In the genomic region with DNA sequence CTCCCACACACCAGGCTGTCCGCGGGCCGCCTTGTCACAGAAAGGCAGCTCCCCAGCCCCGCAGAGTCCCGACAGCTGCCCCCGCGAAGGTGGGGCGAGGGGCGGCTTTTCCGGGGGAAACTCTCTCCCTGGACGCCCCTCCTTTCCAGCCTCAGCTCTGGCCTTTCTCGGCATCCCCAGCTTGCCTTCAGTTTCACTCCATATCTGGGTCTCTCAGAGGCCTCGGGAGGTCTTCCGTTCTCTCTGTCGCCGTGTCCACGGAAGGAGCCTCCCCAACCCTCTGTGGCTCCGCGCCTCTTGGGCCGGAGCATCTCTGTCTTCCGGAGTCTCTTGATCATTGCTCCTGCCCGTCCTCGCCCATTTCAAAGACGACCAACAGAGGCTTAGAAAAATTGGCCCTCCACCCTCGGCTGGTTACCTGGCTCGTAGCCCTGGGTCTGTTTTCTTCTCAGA, we compare ENCODE assay signal across 8 cellular contexts. TPM values are rescaled to one million over a fixed set of nuclear protein-coding genes. Genes with fewer than 3 reads are reported as not detected.
DNase-seq lines count a peak whose midpoint lies in the region; ATAC-seq, FAIRE-seq and TF ChIP-seq lines count a peak whose summit lies in the region.

No MANE protein-coding gene starts in this region.

- H3K9me2 ChIP-seq in GM23248 (ENCODE audit: insufficient read depth): no peaks in the 10 kb centered on the region

- 4 to 5% methylated on average over 26 of the region's 26 CpGs for WGBS in GM23248 (ENCODE audit: low coverage in 1 of 2, low lambda C conversion rate in 2 of 2, missing lambda C conversion rate in 2 of 2), 2 experiments
- 28% methylated on average over 26 of the region's 26 CpGs for WGBS in GM12878 (ENCODE audit: insufficient coverage, insufficient replicate concordance, low lambda C conversion rate, missing lambda C conversion rate)

- POLR2A ChIA-PET in GM12878 (lab: Charles Lee): no interaction called here

- peaks cover 45 to 55% of the 10 kb centered on the region in 2 donors for H3K27me3 Mint-ChIP-seq in natural killer cell (ENCODE audit: low read depth in 2 of 2)

- H3K27me3 ChIP-seq in BLaER1 treated with 17β-estradiol and CSF1 and Interleukin-3, amounts not matched to agents 10 nM and 100 nM: peaks cover 81 to 97% (median 87%) of the 10 kb centered on the region in 11 experiments
- H3K27me3 ChIP-seq in GM23248 (replicated peaks; ENCODE audit: insufficient read depth): no peaks in the 10 kb centered on the region
- H3K27me3 ChIP-seq in GM12878 (replicated peaks in 1 of 2; ENCODE audit: control insufficient read depth in 2 of 2, insufficient read depth in 2 of 2, low read length in 1 of 2): peaks cover 7 to 27% of the 10 kb centered on the region in 2 experiments

- BruUV-seq in GM12878 (replicated peaks; lab: Mats Ljungman, UMichigan): no TSS peak

- TF ChIP-seq RAD21 in GM12878 (IDR thresholded peaks at IDR 0.05; ENCODE audit: insufficient read depth, low read depth, low read length): no peak

- H2AFZ ChIP-seq in GM23248 (peak overlapping the region; percentile 92), GM12878 (ENCODE audit: control insufficient read depth, low read depth, low read length) (peak overlapping the region; percentile 83)

- H3K4me1 Mint-ChIP-seq in natural killer cell: peaks cover 37 to 40% of the 10 kb centered on the region in 2 donors

- peak overlapping the region in 1 of 2 donors; percentile 38 for H3K27ac Mint-ChIP-seq in natural killer cell

- H3K9me3 Mint-ChIP-seq in natural killer cell: no peaks in the 10 kb centered on the region

- no peak for TF ChIP-seq EP300 in GM12878 (IDR thresholded peaks at IDR 0.05; ENCODE audit: borderline replicate concordance in 1 of 2, control insufficient read depth in 1 of 2, low read depth in 2 of 2, low read length in 2 of 2)

- H3K79me2 ChIP-seq in GM23248 (ENCODE audit: insufficient read depth) (no peaks in the 10 kb centered on the region), GM12878 (ENCODE audit: control insufficient read depth, insufficient read depth, low read length) (no peaks in the 10 kb centered on the region)

- FAIRE-seq in GM12878 (lab: Jason Lieb, UNC): no peak

- H3K4me1 ChIP-seq in BLaER1 treated with 17β-estradiol and CSF1 and Interleukin-3, amounts not matched to agents 10 nM and 100 nM: peaks cover 19 to 39% (median 24%) of the 10 kb centered on the region in 10 experiments; a peak in 19 of 20 replicates
- H3K4me1 ChIP-seq in GM23248 (ENCODE audit: insufficient read depth) (peaks cover 8% of the 10 kb centered on the region; the same call in 1 of the 2 replicates), GM12878 (ENCODE audit: control insufficient read depth, insufficient read depth, low read length) (no peaks in the 10 kb centered on the region; the same call in 1 of the 2 replicates)

- SMC1A ChIA-PET in GM12878 (lab: Charles Lee; ENCODE audit: uncharacterized antibody, unreplicated experiment): no interaction called here

- ATAC-seq in GM12878 (peak; percentile 49), natural killer cell (peak in 2 of 3 donors; percentile 36 to 37), GM19324 (IDR thresholded peaks at IDR 0.05; ENCODE audit: low FRiP score, unreplicated experiment) (no peak)

- in situ Hi-C loops in GM23248 (cut with MboI): no loop called here
- in situ Hi-C loops in GM12878 (cut with MboI): no loop called here

- H3F3A ChIP-seq in GM23248 (ENCODE audit: insufficient read depth): peaks cover 11% of the 10 kb centered on the region; the same call in 1 of the 2 replicates

- no peak overlapping the region for H3K27ac ChIP-seq in BLaER1 treated with 17β-estradiol and CSF1 and Interleukin-3, amounts not matched to agents 10 nM and 100 nM
- H3K27ac ChIP-seq in GM23248 (peak overlapping the region; percentile 91), GM12878 (ENCODE audit: control insufficient read depth, insufficient read depth) (no peak overlapping the region)

- peak overlapping the region; percentile 73 to 98 (median 83) for H3K4me2 ChIP-seq in BLaER1 treated with 17β-estradiol and CSF1 and Interleukin-3, amounts not matched to agents 10 nM and 100 nM
- peak overlapping the region; percentile 88 for H3K4me2 ChIP-seq in GM23248 (ENCODE audit: unreplicated experiment)
- peak overlapping the region; percentile 89 for H3K4me2 ChIP-seq in GM12878 (ENCODE audit: control insufficient read depth, insufficient read depth)

- peak overlapping the region; percentile 95 for H3K4me3 Mint-ChIP-seq in natural killer cell

- intact Hi-C loops in GM12878 (cut with micrococcal nuclease; ENCODE audit: unreplicated experiment): no loop called here
- intact Hi-C loops in natural killer cell (cut with micrococcal nuclease): loop anchor here (10.0 kb wide), 1 partner anchor 369 kb away; no protein-coding TSS in a partner anchor

- peak overlapping the region in 6 of 11 experiments; percentile 2 to 33 (median 14); a peak in 7 of 22 replicates for H3K9ac ChIP-seq in BLaER1 treated with 17β-estradiol and CSF1 and Interleukin-3, amounts not matched to agents 10 nM and 100 nM
- H3K9ac ChIP-seq in GM23248: peak overlapping the region; percentile 82
- no peak overlapping the region; the same call in 1 of the 2 replicates for H3K9ac ChIP-seq in GM12878 (ENCODE audit: control insufficient read depth, insufficient read depth, low read length)

- peaks cover 0 to 78% (median 61%) of the 10 kb centered on the region in 11 experiments; a peak in 19 of 22 replicates for H4K20me1 ChIP-seq in BLaER1 treated with 17β-estradiol and CSF1 and Interleukin-3, amounts not matched to agents 10 nM and 100 nM
- no peaks in the 10 kb centered on the region for H4K20me1 ChIP-seq in GM23248 (ENCODE audit: insufficient read depth)
- no peaks in the 10 kb centered on the region for H4K20me1 ChIP-seq in GM12878 (ENCODE audit: control insufficient read depth, insufficient read depth)

- TF ChIP-seq CTCF in GM12878 (IDR thresholded peaks at IDR 0.05 in 2 of 3, conservative IDR thresholded peaks at IDR 0.05 in 1 of 3; ENCODE audit: control insufficient read depth in 2 of 3, extremely low read depth in 1 of 3, insufficient read depth in 1 of 3, low read depth in 3 of 3, low read length in 3 of 3) (no peak), natural killer cell (IDR thresholded peaks at IDR 0.05) (no peak)

- no peak for TF ChIP-seq POLR2A in GM12878 (IDR thresholded peaks at IDR 0.05; ENCODE audit: low read depth, low read length)

- H3K9me3 ChIP-seq in BLaER1 treated with 17β-estradiol and CSF1 and Interleukin-3, amounts not matched to agents 10 nM and 100 nM (replicated peaks in 1 of 11): peaks cover 0 to 13% (median 0%) of the 10 kb centered on the region in 11 experiments; a peak in 5 of 22 replicates
- H3K9me3 ChIP-seq in GM23248 (ENCODE audit: low read depth): no peaks in the 10 kb centered on the region
- H3K9me3 ChIP-seq in GM12878 (replicated peaks; ENCODE audit: control insufficient read depth, insufficient read depth, low read length): peaks cover 4% of the 10 kb centered on the region; the same call in 2 of the 3 replicates

- H3K4me3 ChIP-seq in BLaER1 treated with 17β-estradiol and CSF1 and Interleukin-3, amounts not matched to agents 10 nM and 100 nM: peak overlapping the region; percentile 28 to 63 (median 46)
- H3K4me3 ChIP-seq in GM23248 (peak overlapping the region; percentile 68), GM12878 (peak overlapping the region; percentile 68)

- CTCF ChIA-PET in GM12878 (lab: Yijun Ruan, JAX): no interaction called here

- H3K36me3 Mint-ChIP-seq in natural killer cell: no peaks in the 10 kb centered on the region

- no peaks in the 10 kb centered on the region for H3K36me3 ChIP-seq in BLaER1 treated with 17β-estradiol and CSF1 and Interleukin-3, amounts not matched to agents 10 nM and 100 nM
- no peaks in the 10 kb centered on the region for H3K36me3 ChIP-seq in GM23248 (ENCODE audit: low read depth)
- H3K36me3 ChIP-seq in GM12878 (ENCODE audit: control insufficient read depth in 2 of 2, insufficient read depth in 2 of 2, low read length in 1 of 2): no peaks in the 10 kb centered on the region

- DNase-seq in GM23248 (peak; percentile 50), GM12878 (ENCODE audit: low read depth, low spot score) (no peak), natural killer cell (no peak), iPS-NIHi11 (ENCODE audit: low spot score) (no peak), NCI-H345 treated with DMSO at 0.1 percent for 48 hours (lab: John Stamatoyannopoulos, UW; ENCODE audit: unreplicated experiment) (no peak), NCI-H1436 (lab: John Stamatoyannopoulos, UW) (no peak)

- RAD21 ChIA-PET in GM12878 (lab: Charles Lee; ENCODE audit: unreplicated experiment): no interaction called here

TF ChIP-seq in GM12878, 131 proteins besides CTCF, POLR2A, EP300 and RAD21 (continues in another document):
- TF ChIP-seq NR2C2 (IDR thresholded peaks at IDR 0.05; ENCODE audit: borderline replicate concordance, control insufficient read depth, insufficient read length, low read depth): no peak

RNA-seq across cellular contexts. Expression of a gene that starts 6.1 kb away (rescaled TPM):
- 26.1 and 32.1 TPM in 2 replicates for total RNA-seq in GM23248 (2014; rRNA removed; shearing (Covaris generic))
- polyA plus RNA-seq in GM23248 (2016; fragmentation: Nextera tagmentation; extraction: Ambion mirVana): 16.8 and 17.2 TPM in 2 replicates
- total RNA-seq in GM12878 (2013; cell fraction: nucleolus; rRNA removed): 1.4 and 2.2 TPM in 2 replicates
- 0.28 TPM in 1 of 2 replicates, not detected in the other for total RNA-seq in GM12878 (2014; rRNA removed)
- total RNA-seq in GM12878 (2014; rRNA removed; fragmentation: Illumina TruSeq; extraction: Trizol): not detected in 2 replicates
- total RNA-seq in GM12878 (2021): 0.18 and 0.24 TPM in 2 replicates
- not detected for polyA plus RNA-seq in GM12878 (2011; ENCODE audit: low read depth)
- polyA plus RNA-seq in GM12878 (2011; rRNA removed): 0.22 and 0.56 TPM in 2 replicates
- 0.42 and 0.51 TPM in 2 replicates for polyA plus RNA-seq in GM12878 (2011; cell fraction: cytosol; rRNA removed)
- 1.2 and 1.3 TPM in 2 replicates for polyA plus RNA-seq in GM12878 (2011; cell fraction: nucleus; rRNA removed)
- 0.15 and 0.60 TPM in 2 replicates for polyA plus RNA-seq in GM12878 (2012)
- 0.22 TPM in 1 of 2 replicates, not detected in the other for polyA plus RNA-seq in GM12878 (2014; fragmentation: Illumina TruSeq; extraction: Trizol)
- polyA plus RNA-seq in GM12878 (2014; fragmentation: Nextera tagmentation; extraction: Ambion mirVana): under 1 TPM; 0.04 to 0.08 TPM
- 0.13 and 0.16 TPM in 2 replicates for polyA plus RNA-seq in GM12878 (2014; rRNA removed)
- under 1 TPM in 1 of 2 experiments, not detected in 1; 0.12 TPM for polyA plus RNA-seq in GM12878 (2016; fragmentation: Nextera tagmentation; extraction: Ambion mirVana)
- not detected in 2 replicates for polyA minus RNA-seq in GM12878 (2011; rRNA and poly(A)+ RNA removed)
- 1.0 TPM in 1 of 2 replicates, not detected in the other for polyA minus RNA-seq in GM12878 (2011; cell fraction: cytosol; rRNA and poly(A)+ RNA removed)
- 0.12 TPM in 1 of 2 replicates, not detected in the other for polyA minus RNA-seq in GM12878 (2011; cell fraction: nucleus; rRNA and poly(A)+ RNA removed)
- not detected for total RNA-seq in natural killer cell
